ENCODE assay signal across 24 cellular contexts in genomic region chr19:13826652-13827235, GRCh38. TPM values are rescaled to one million over a fixed set of nuclear protein-coding genes. Genes with fewer than 3 reads are reported as not detected.
"Had no signal": no experiment of that assay in that cellular context is flagged by ENCODE, and none has a peak within 500 bp of the region (broad histone marks: within the 10 kb centered on the region; RNA-seq: fewer than 3 reads in every experiment).

No MANE protein-coding gene starts in this region.

- H3K4me1 ChIP-seq: right atrium auricular region, vagina had no signal

- H3K27me3 ChIP-seq: dorsolateral prefrontal cortex, right atrium auricular region, vagina had no signal

- H3K4me3 ChIP-seq: coronary artery, dorsolateral prefrontal cortex, left ventricle myocardium inferior, right atrium auricular region, smooth muscle cell, vagina had no signal

- ATAC-seq: activated CD4-positive, alpha-beta T cell treated with anti-CD3 and anti-CD28 coated beads for 36 hours; activated naive CD8-positive, alpha-beta T cell treated with anti-CD3 and anti-CD28 coated beads, Interleukin-2, amount 50 U/mL, for 24 hours; stimulated activated memory B cell treated with anti-CD40 and anti-IgM and Interleukin-4, amounts not matched to agents 10 μg/mL and 1 μg/mL and 100 μg/mL, for 72 hours; stimulated activated naive CD8-positive, alpha-beta T cell treated with anti-CD3 and anti-CD28 coated beads, Interleukin-15, amount 100 ng/mL, for 72 hours had no signal

- H3K4me2 ChIP-seq: smooth muscle cell had no signal

- DNase-seq: activated CD4-positive, alpha-beta T cell treated with anti-CD3 and anti-CD28 coated beads for 36 hours; activated CD4-positive, CD25-positive, alpha-beta regulatory T cell; activated CD8-positive, alpha-beta memory T cell treated with anti-CD3 and anti-CD28 coated beads for 24 hours; activated gamma-delta T cell; activated naive CD8-positive, alpha-beta T cell treated with anti-CD3 and anti-CD28 coated beads, Interleukin-2, amount 50 U/mL, for 24 hours; amygdala; cerebellar nuclear complex; dorsolateral prefrontal cortex; effector memory CD4-positive, alpha-beta T cell; left ventricle myocardium inferior; occipital lobe; stimulated activated CD4-positive, alpha-beta T cell treated with anti-CD3 and anti-CD28 coated beads, Interleukin-1b, Interleukin-23, amount 100 ng/mL, for 48 hours; stimulated activated CD4-positive, alpha-beta T cell treated with anti-CD3 and anti-CD28 coated beads, Interleukin-4, amount 100 ng/mL, for 4 hours; stimulated activated CD8-positive, alpha-beta memory T cell treated with anti-CD3 and anti-CD28 coated beads, Interleukin-4, amount 100 ng/mL, for 48 hours; stimulated activated naive CD8-positive, alpha-beta T cell treated with anti-CD3 and anti-CD28 coated beads, Interleukin-15, amount 100 ng/mL, for 72 hours; substantia nigra; T-cell had no signal

- H3K27ac ChIP-seq: dorsolateral prefrontal cortex, left ventricle myocardium inferior, right atrium auricular region, vagina had no signal

- H3K9me3 ChIP-seq: left ventricle myocardium inferior, right atrium auricular region, vagina had no signal

RNA-seq across cellular contexts. Expression of gene NANOS3, which starts 50.2 kb away (rescaled TPM):
- total RNA-seq: epithelial cell of proximal tubule, pulmonary artery endothelial cell, right atrium auricular region, smooth muscle cell, vagina had no signal
